In the genomic region with DNA sequence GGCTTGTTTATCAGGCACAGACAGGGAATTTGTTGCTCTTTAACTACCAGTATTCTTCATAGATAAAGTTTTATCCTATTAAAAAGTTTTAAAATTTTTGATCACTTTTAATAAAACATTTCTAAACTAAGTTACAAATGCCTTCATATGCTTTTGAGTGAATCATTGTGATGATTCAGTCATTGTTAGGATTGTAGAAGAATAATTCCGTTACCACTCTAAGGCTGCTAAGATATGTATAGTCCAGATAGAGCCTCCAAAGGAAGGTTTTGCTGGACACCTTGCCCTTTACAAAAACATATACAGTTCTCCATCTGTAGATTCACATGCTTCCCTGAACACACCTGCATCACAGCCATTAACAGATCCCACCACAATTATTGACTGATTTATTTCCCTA, we compare ENCODE assay signal across 2 cellular contexts.
TF ChIP-seq lines count a peak whose summit lies in the region.

No MANE protein-coding gene starts in this region.

TF ChIP-seq in SK-N-SH, 30 proteins besides CTCF, POLR2A, EP300 and RAD21 (continued from another document):
- TF ChIP-seq SIN3A (IDR thresholded peaks at IDR 0.05; ENCODE audit: borderline replicate concordance, low read depth, low read length) (no peak), YY1 (IDR thresholded peaks at IDR 0.05; ENCODE audit: low read depth) (no peak), GABPA (IDR thresholded peaks at IDR 0.05; ENCODE audit: low read depth) (no peak), POLR2AphosphoS5 (IDR thresholded peaks at IDR 0.05; ENCODE audit: low read depth, low read length) (no peak), SMC3 (IDR thresholded peaks at IDR 0.05; ENCODE audit: low read depth, low read length) (no peak), JUND (IDR thresholded peaks at IDR 0.05) (no peak), IRF3 (IDR thresholded peaks at IDR 0.05; ENCODE audit: low read depth, low read length) (no peak)
TF ChIP-seq in SK-N-SH: peak in this region for 0.

TF ChIP-seq in SK-N-SH treated with all-trans-retinoic acid at 6 μM for 48 hours, 23 proteins besides CTCF, POLR2A, EP300 and RAD21 (continued from another document):
- TF ChIP-seq GLIS3 (CRISPR knock-in tag; IDR thresholded peaks at IDR 0.05) (no peak), CSDC2 (CRISPR knock-in tag; IDR thresholded peaks at IDR 0.05) (no peak), ZC3H10 (CRISPR knock-in tag; IDR thresholded peaks at IDR 0.05) (no peak), ZNF565 (CRISPR knock-in tag; conservative IDR thresholded peaks at IDR 0.05; ENCODE audit: low read depth) (no peak), PPARA (CRISPR knock-in tag; IDR thresholded peaks at IDR 0.05; ENCODE audit: borderline replicate concordance) (no peak)
